Comparison of ENCODE assay signal across 1 cellular context in the genomic region with DNA sequence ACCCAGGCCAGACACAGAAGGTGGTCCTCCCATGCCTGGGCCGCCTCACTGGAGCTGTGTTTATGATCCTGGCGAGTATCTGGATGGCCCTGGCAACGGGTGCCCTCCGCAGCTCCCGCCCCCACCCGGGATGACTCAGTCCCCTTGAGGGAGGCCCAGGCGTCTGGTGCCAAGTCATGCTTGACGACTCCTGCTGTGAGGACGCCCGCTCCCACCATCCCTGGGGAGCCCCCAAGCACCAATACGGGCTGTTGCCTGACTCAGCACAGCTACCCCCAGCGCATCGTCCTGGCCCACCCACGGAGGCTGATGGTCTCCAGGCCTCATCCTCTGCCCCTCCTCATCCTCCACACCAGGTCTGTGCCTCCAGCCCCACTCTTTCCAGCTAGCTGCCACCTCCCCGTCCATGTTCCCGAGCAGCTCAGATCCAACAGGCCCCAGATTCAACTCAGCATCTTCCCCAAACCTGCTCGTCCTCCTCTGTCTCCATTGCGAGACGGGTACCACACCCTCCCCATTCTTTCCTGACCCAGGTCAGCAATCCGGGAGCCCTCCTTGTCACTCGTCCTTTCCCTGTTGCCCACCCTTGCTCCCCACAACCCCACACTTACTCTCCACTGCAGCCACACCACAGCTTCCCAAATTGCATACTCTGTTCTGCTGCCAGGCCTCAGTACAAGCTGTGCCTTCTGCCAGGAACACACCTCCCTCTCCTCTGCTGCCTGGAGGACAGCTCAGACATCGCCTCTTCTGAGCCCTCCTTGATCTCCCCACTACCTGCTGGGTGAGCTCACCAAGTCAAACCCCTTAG.
TF ChIP-seq lines count a peak whose summit lies in the region.

No MANE protein-coding gene starts in this region.

TF ChIP-seq in HEK293, 187 proteins besides CTCF, POLR2A, EP300 and RAD21 (continued from another document and continues in another):
- TF ChIP-seq, protein P1, sequence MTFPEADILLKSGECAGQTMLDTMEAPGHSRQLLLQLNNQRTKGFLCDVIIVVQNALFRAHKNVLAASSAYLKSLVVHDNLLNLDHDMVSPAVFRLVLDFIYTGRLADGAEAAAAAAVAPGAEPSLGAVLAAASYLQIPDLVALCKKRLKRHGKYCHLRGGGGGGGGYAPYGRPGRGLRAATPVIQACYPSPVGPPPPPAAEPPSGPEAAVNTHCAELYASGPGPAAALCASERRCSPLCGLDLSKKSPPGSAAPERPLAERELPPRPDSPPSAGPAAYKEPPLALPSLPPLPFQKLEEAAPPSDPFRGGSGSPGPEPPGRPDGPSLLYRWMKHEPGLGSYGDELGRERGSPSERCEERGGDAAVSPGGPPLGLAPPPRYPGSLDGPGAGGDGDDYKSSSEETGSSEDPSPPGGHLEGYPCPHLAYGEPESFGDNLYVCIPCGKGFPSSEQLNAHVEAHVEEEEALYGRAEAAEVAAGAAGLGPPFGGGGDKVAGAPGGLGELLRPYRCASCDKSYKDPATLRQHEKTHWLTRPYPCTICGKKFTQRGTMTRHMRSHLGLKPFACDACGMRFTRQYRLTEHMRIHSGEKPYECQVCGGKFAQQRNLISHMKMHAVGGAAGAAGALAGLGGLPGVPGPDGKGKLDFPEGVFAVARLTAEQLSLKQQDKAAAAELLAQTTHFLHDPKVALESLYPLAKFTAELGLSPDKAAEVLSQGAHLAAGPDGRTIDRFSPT (tag by site-specific recombination; IDR thresholded peaks at IDR 0.05) = peak; percentile 98
- TF ChIP-seq ZNF558 (tag by site-specific recombination; IDR thresholded peaks at IDR 0.05) (peak; percentile 87; the same call in 1 of the 2 replicates), TRIM28 (IDR thresholded peaks at IDR 0.05; ENCODE audit: borderline replicate concordance, low read length) (no peak), IKZF3 (tag by site-specific recombination; IDR thresholded peaks at IDR 0.05) (peak; percentile 98), ZNF596 (tag by site-specific recombination; IDR thresholded peaks at IDR 0.05) (peak; percentile 35; the same call in 1 of the 2 replicates), EGR2 (tag by site-specific recombination; IDR thresholded peaks at IDR 0.05; ENCODE audit: low read depth) (peak; percentile 97), ZNF175 (tag by site-specific recombination; IDR thresholded peaks at IDR 0.05) (no peak), SP3 (tag by site-specific recombination; IDR thresholded peaks at IDR 0.05) (peak; percentile 86), ZNF174 (tag by site-specific recombination; IDR thresholded peaks at IDR 0.05) (no peak), ZNF10 (tag by site-specific recombination; IDR thresholded peaks at IDR 0.05) (peak; percentile 81), ZNF658 (tag by site-specific recombination; IDR thresholded peaks at IDR 0.05) (peak; percentile 43; the same call in 1 of the 2 replicates), ZFP69B (tag by site-specific recombination; IDR thresholded peaks at IDR 0.05) (peak; percentile 94), OSR2 (tag by site-specific recombination; IDR thresholded peaks at IDR 0.05) (peak; percentile 100), SCRT2 (tag by site-specific recombination; IDR thresholded peaks at IDR 0.05) (peak; percentile 94), YY1 (tag by site-specific recombination; IDR thresholded peaks at IDR 0.05) (0 out of 2 replicates have a peak, but pooled peaks have one; percentile 51), ZNF146 (tag by site-specific recombination; IDR thresholded peaks at IDR 0.05) (peak; percentile 96), ZNF426 (tag by site-specific recombination; IDR thresholded peaks at IDR 0.05) (no peak), ZNF391 (tag by site-specific recombination; IDR thresholded peaks at IDR 0.05; ENCODE audit: borderline replicate concordance, low read depth) (peak; percentile 100), MEIS1 (CRISPR knock-in tag; IDR thresholded peaks at IDR 0.05; ENCODE audit: borderline replicate concordance) (no peak), ZNF157 (tag by site-specific recombination; IDR thresholded peaks at IDR 0.05) (no peak), ZNF341 (tag by site-specific recombination; IDR thresholded peaks at IDR 0.05; ENCODE audit: low read depth) (peak; percentile 96), MZF1 (tag by site-specific recombination; IDR thresholded peaks at IDR 0.05; ENCODE audit: borderline replicate concordance) (peak; percentile 67; the same call in 1 of the 2 replicates), ZNF248 (tag by site-specific recombination; IDR thresholded peaks at IDR 0.05) (0 out of 2 replicates have a peak, but pooled peaks have one; percentile 21), WT1 (tag by site-specific recombination; IDR thresholded peaks at IDR 0.05) (peak; percentile 99)
- TF ChIP-seq, protein P2, sequence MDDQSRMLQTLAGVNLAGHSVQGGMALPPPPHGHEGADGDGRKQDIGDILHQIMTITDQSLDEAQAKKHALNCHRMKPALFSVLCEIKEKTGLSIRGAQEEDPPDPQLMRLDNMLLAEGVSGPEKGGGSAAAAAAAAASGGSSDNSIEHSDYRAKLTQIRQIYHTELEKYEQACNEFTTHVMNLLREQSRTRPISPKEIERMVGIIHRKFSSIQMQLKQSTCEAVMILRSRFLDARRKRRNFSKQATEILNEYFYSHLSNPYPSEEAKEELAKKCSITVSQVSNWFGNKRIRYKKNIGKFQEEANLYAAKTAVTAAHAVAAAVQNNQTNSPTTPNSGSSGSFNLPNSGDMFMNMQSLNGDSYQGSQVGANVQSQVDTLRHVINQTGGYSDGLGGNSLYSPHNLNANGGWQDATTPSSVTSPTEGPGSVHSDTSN (CRISPR knock-in tag; IDR thresholded peaks at IDR 0.05) = no peak
- TF ChIP-seq, protein P3, sequence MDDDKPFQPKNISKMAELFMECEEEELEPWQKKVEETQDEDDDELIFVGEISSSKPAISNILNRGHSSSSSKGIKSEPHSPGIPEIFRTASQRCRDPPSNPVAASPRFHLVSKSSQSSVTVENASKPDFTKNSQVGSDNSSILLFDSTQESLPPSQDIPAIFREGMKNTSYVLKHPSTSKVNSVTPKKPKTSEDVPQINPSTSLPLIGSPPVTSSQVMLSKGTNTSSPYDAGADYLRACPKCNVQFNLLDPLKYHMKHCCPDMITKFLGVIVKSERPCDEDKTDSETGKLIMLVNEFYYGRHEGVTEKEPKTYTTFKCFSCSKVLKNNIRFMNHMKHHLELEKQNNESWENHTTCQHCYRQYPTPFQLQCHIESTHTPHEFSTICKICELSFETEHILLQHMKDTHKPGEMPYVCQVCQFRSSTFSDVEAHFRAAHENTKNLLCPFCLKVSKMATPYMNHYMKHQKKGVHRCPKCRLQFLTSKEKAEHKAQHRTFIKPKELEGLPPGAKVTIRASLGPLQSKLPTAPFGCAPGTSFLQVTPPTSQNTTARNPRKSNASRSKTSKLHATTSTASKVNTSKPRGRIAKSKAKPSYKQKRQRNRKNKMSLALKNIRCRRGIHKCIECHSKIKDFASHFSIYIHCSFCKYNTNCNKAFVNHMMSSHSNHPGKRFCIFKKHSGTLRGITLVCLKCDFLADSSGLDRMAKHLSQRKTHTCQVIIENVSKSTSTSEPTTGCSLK (tag by site-specific recombination; IDR thresholded peaks at IDR 0.05) = no peak
- TF ChIP-seq, protein P4, sequence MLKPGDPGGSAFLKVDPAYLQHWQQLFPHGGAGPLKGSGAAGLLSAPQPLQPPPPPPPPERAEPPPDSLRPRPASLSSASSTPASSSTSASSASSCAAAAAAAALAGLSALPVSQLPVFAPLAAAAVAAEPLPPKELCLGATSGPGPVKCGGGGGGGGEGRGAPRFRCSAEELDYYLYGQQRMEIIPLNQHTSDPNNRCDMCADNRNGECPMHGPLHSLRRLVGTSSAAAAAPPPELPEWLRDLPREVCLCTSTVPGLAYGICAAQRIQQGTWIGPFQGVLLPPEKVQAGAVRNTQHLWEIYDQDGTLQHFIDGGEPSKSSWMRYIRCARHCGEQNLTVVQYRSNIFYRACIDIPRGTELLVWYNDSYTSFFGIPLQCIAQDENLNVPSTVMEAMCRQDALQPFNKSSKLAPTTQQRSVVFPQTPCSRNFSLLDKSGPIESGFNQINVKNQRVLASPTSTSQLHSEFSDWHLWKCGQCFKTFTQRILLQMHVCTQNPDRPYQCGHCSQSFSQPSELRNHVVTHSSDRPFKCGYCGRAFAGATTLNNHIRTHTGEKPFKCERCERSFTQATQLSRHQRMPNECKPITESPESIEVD (tag by site-specific recombination; IDR thresholded peaks at IDR 0.05) = no peak; the same call in 1 of the 2 replicates
- TF ChIP-seq, protein P5, sequence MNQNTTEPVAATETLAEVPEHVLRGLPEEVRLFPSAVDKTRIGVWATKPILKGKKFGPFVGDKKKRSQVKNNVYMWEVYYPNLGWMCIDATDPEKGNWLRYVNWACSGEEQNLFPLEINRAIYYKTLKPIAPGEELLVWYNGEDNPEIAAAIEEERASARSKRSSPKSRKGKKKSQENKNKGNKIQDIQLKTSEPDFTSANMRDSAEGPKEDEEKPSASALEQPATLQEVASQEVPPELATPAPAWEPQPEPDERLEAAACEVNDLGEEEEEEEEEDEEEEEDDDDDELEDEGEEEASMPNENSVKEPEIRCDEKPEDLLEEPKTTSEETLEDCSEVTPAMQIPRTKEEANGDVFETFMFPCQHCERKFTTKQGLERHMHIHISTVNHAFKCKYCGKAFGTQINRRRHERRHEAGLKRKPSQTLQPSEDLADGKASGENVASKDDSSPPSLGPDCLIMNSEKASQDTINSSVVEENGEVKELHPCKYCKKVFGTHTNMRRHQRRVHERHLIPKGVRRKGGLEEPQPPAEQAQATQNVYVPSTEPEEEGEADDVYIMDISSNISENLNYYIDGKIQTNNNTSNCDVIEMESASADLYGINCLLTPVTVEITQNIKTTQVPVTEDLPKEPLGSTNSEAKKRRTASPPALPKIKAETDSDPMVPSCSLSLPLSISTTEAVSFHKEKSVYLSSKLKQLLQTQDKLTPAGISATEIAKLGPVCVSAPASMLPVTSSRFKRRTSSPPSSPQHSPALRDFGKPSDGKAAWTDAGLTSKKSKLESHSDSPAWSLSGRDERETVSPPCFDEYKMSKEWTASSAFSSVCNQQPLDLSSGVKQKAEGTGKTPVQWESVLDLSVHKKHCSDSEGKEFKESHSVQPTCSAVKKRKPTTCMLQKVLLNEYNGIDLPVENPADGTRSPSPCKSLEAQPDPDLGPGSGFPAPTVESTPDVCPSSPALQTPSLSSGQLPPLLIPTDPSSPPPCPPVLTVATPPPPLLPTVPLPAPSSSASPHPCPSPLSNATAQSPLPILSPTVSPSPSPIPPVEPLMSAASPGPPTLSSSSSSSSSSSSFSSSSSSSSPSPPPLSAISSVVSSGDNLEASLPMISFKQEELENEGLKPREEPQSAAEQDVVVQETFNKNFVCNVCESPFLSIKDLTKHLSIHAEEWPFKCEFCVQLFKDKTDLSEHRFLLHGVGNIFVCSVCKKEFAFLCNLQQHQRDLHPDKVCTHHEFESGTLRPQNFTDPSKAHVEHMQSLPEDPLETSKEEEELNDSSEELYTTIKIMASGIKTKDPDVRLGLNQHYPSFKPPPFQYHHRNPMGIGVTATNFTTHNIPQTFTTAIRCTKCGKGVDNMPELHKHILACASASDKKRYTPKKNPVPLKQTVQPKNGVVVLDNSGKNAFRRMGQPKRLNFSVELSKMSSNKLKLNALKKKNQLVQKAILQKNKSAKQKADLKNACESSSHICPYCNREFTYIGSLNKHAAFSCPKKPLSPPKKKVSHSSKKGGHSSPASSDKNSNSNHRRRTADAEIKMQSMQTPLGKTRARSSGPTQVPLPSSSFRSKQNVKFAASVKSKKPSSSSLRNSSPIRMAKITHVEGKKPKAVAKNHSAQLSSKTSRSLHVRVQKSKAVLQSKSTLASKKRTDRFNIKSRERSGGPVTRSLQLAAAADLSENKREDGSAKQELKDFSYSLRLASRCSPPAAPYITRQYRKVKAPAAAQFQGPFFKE (tag by site-specific recombination; IDR thresholded peaks at IDR 0.05; ENCODE audit: borderline replicate concordance) = peak; percentile 95; the same call in 1 of the 2 replicates
- TF ChIP-seq, protein P6, sequence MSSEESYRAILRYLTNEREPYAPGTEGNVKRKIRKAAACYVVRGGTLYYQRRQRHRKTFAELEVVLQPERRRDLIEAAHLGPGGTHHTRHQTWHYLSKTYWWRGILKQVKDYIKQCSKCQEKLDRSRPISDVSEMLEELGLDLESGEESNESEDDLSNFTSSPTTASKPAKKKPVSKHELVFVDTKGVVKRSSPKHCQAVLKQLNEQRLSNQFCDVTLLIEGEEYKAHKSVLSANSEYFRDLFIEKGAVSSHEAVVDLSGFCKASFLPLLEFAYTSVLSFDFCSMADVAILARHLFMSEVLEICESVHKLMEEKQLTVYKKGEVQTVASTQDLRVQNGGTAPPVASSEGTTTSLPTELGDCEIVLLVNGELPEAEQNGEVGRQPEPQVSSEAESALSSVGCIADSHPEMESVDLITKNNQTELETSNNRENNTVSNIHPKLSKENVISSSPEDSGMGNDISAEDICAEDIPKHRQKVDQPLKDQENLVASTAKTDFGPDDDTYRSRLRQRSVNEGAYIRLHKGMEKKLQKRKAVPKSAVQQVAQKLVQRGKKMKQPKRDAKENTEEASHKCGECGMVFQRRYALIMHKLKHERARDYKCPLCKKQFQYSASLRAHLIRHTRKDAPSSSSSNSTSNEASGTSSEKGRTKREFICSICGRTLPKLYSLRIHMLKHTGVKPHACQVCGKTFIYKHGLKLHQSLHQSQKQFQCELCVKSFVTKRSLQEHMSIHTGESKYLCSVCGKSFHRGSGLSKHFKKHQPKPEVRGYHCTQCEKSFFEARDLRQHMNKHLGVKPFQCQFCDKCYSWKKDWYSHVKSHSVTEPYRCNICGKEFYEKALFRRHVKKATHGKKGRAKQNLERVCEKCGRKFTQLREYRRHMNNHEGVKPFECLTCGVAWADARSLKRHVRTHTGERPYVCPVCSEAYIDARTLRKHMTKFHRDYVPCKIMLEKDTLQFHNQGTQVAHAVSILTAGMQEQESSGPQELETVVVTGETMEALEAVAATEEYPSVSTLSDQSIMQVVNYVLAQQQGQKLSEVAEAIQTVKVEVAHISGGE (tag by site-specific recombination; conservative IDR thresholded peaks at IDR 0.05; ENCODE audit: low read depth) = no peak
- TF ChIP-seq, protein P7, sequence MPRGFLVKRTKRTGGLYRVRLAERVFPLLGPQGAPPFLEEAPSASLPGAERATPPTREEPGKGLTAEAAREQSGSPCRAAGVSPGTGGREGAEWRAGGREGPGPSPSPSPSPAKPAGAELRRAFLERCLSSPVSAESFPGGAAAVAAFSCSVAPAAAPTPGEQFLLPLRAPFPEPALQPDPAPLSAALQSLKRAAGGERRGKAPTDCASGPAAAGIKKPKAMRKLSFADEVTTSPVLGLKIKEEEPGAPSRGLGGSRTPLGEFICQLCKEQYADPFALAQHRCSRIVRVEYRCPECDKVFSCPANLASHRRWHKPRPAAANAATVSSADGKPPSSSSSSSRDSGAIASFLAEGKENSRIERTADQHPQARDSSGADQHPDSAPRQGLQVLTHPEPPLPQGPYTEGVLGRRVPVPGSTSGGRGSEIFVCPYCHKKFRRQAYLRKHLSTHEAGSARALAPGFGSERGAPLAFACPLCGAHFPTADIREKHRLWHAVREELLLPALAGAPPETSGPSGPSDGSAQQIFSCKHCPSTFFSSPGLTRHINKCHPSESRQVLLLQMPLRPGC (tag by site-specific recombination; IDR thresholded peaks at IDR 0.05) = peak; percentile 99
- TF ChIP-seq, protein P8, sequence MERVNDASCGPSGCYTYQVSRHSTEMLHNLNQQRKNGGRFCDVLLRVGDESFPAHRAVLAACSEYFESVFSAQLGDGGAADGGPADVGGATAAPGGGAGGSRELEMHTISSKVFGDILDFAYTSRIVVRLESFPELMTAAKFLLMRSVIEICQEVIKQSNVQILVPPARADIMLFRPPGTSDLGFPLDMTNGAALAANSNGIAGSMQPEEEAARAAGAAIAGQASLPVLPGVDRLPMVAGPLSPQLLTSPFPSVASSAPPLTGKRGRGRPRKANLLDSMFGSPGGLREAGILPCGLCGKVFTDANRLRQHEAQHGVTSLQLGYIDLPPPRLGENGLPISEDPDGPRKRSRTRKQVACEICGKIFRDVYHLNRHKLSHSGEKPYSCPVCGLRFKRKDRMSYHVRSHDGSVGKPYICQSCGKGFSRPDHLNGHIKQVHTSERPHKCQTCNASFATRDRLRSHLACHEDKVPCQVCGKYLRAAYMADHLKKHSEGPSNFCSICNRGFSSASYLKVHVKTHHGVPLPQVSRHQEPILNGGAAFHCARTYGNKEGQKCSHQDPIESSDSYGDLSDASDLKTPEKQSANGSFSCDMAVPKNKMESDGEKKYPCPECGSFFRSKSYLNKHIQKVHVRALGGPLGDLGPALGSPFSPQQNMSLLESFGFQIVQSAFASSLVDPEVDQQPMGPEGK (tag by site-specific recombination; IDR thresholded peaks at IDR 0.05) = peak; percentile 100
